8 cellular contexts compared by ENCODE assay signal in the genomic region with DNA sequence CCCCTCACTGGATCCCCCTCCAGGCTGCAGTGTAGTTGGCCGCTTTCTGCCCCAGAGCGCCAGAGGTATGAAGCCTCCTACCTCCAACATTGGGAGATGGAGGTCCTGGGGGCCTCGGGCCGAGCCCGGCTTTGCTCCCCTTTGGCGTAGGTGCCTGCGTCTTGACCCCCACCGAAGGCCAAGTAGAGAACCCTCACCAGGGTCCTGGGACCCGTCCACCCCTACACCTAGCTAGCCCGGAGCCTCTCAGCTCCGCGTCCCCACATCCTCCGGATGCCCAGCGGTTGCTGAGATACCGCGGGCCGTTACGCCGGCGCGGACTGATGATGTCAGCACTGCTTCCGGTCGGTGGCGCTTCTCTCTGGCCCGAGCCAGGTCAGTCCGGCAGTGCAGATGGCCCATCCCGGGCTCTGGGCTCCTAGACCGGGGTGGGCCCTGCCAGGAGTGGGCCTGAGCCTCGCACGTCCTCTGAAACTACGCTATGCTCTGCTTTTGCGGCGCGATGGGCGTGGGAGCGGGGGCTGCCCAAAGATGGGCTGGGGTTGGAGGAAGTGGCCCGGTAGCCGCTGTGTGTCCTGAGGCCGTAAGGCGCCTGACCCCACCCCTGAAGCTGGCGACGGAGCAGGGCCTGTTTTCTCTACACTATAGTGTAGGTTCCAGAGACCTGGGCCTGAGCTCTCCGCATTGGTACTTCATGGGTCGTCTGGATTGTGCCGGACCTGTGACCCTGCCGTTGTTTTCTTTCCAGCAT. TPM values are rescaled to one million over a fixed set of nuclear protein-coding genes. Genes with fewer than 3 reads are reported as not detected.
DNase-seq lines count a peak whose midpoint lies in the region; ATAC-seq and TF ChIP-seq lines count a peak whose summit lies in the region.

A gene (minus strand): TSS at position 297 of the 751 bp plus-strand sequence. CDS start 1,871 bp downstream, outside the sequence.
A gene with protein sequence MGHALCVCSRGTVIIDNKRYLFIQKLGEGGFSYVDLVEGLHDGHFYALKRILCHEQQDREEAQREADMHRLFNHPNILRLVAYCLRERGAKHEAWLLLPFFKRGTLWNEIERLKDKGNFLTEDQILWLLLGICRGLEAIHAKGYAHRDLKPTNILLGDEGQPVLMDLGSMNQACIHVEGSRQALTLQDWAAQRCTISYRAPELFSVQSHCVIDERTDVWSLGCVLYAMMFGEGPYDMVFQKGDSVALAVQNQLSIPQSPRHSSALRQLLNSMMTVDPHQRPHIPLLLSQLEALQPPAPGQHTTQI (plus strand): TSS at position 332 of the 751 bp plus-strand sequence. CDS start 521 bp downstream, outside the sequence.

- peak within 1 kb of the TSS; percentile 81 for H3K27ac ChIP-seq in neural cell (ENCODE audit: low read length)

- peak within 1 kb of the TSS; percentile 96 for H3K27ac Mint-ChIP-seq in stimulated activated naive CD8-positive, alpha-beta T cell treated with anti-CD3 and anti-CD28 coated beads, Interleukin-15, Interleukin-2, amounts not matched to agents 100 ng/mL and 50 ng/mL, for 24 hours

- H3K36me3 Mint-ChIP-seq in stimulated activated naive CD8-positive, alpha-beta T cell treated with anti-CD3 and anti-CD28 coated beads, Interleukin-15, Interleukin-2, amounts not matched to agents 100 ng/mL and 50 ng/mL, for 24 hours (ENCODE audit: low read depth): peaks cover 29% of the 10 kb centered on the region

- no peaks in the 10 kb centered on the region for H3K9me3 Mint-ChIP-seq in stimulated activated naive CD8-positive, alpha-beta T cell treated with anti-CD3 and anti-CD28 coated beads, Interleukin-15, Interleukin-2, amounts not matched to agents 100 ng/mL and 50 ng/mL, for 24 hours

- H3K4me1 Mint-ChIP-seq in stimulated activated naive CD8-positive, alpha-beta T cell treated with anti-CD3 and anti-CD28 coated beads, Interleukin-15, Interleukin-2, amounts not matched to agents 100 ng/mL and 50 ng/mL, for 24 hours (ENCODE audit: low read depth): peaks cover 61% of the 10 kb centered on the region

- H2AFZ ChIP-seq in neural cell (ENCODE audit: low read depth, low read length): peak within 1 kb of the TSS; percentile 81

- peak; percentile 69 for TF ChIP-seq EP300 in neural cell (conservative IDR thresholded peaks at IDR 0.05; ENCODE audit: poor library complexity, severe bottlenecking)

- H3K36me3 ChIP-seq in neural cell (ENCODE audit: insufficient read depth, low read length): peaks cover 8% of the 10 kb centered on the region

- H3F3A ChIP-seq in neural cell (ENCODE audit: insufficient read depth, low read length, poor library complexity, severe bottlenecking): no peaks in the 10 kb centered on the region

- H3K79me2 ChIP-seq in neural cell (replicated peaks; ENCODE audit: insufficient read depth, low read length): peaks cover 12% of the 10 kb centered on the region

- H3K4me3 Mint-ChIP-seq in stimulated activated naive CD8-positive, alpha-beta T cell treated with anti-CD3 and anti-CD28 coated beads, Interleukin-15, Interleukin-2, amounts not matched to agents 100 ng/mL and 50 ng/mL, for 24 hours: peak within 1 kb of the TSS; percentile 92

- peak; percentile 77 for ATAC-seq in GM21723 (IDR thresholded peaks at IDR 0.05; ENCODE audit: unreplicated experiment)

- no peaks in the 10 kb centered on the region for H3K27me3 ChIP-seq in neural cell (ENCODE audit: insufficient read depth, low read depth, low read length)

- H3K4me2 ChIP-seq in neural cell (ENCODE audit: low read length): peak within 1 kb of the TSS; percentile 99

- H3K9me2 ChIP-seq in neural cell (ENCODE audit: insufficient read depth, low read length): no peaks in the 10 kb centered on the region

- peak; percentile 95 for DNase-seq in Daoy (ENCODE audit: low read depth)
- DNase-seq in Jurkat, Clone E6-1 (ENCODE audit: low read depth, low spot score): peak; percentile 86
- DNase-seq in RPMI7951 (ENCODE audit: low read depth): peak; percentile 93
- DNase-seq in activated effector memory CD4-positive, alpha-beta T cell treated with anti-CD3 and anti-CD28 coated beads, Interleukin-2, amount 50 U/mL, for 16 hours: peak; percentile 97
- DNase-seq in fibroblast of the conjunctiva (ENCODE audit: low read depth): peak; percentile 82

- H3K4me3 ChIP-seq in Jurkat, Clone E6-1 (ENCODE audit: low read length): peak within 1 kb of the TSS; percentile 89
- peak within 1 kb of the TSS; percentile 85 for H3K4me3 ChIP-seq in neural cell (ENCODE audit: low read length)

- peak within 1 kb of the TSS; percentile 97 for H3K9ac ChIP-seq in neural cell (ENCODE audit: low read length)

- no peaks in the 10 kb centered on the region for H3K9me3 ChIP-seq in neural cell (ENCODE audit: low read length)

- TF ChIP-seq RAD21 in neural cell (conservative IDR thresholded peaks at IDR 0.05): no peak

- no peaks in the 10 kb centered on the region for H3K27me3 Mint-ChIP-seq in stimulated activated naive CD8-positive, alpha-beta T cell treated with anti-CD3 and anti-CD28 coated beads, Interleukin-15, Interleukin-2, amounts not matched to agents 100 ng/mL and 50 ng/mL, for 24 hours

- no peak for TF ChIP-seq CTCF in neural cell (IDR thresholded peaks at IDR 0.05; ENCODE audit: poor library complexity, severe bottlenecking)

- H4K20me1 ChIP-seq in neural cell (ENCODE audit: insufficient read depth): no peaks in the 10 kb centered on the region

TF ChIP-seq in neural cell, 6 proteins besides CTCF, POLR2A, EP300 and RAD21:
- TF ChIP-seq SMC3 (conservative IDR thresholded peaks at IDR 0.05; ENCODE audit: poor library complexity) (peak; percentile 56), POLR2AphosphoS5 (IDR thresholded peaks at IDR 0.05) (peak; percentile 90), EZH2 (IDR thresholded peaks at IDR 0.05; ENCODE audit: borderline replicate concordance, insufficient read depth, low read length, poor library complexity, severe bottlenecking) (no peak), MXI1 (conservative IDR thresholded peaks at IDR 0.05; ENCODE audit: poor library complexity, severe bottlenecking) (peak; percentile 87), TAF1 (IDR thresholded peaks at IDR 0.05; ENCODE audit: low read depth) (peak; percentile 64)
- TF ChIP-seq, protein P1, sequence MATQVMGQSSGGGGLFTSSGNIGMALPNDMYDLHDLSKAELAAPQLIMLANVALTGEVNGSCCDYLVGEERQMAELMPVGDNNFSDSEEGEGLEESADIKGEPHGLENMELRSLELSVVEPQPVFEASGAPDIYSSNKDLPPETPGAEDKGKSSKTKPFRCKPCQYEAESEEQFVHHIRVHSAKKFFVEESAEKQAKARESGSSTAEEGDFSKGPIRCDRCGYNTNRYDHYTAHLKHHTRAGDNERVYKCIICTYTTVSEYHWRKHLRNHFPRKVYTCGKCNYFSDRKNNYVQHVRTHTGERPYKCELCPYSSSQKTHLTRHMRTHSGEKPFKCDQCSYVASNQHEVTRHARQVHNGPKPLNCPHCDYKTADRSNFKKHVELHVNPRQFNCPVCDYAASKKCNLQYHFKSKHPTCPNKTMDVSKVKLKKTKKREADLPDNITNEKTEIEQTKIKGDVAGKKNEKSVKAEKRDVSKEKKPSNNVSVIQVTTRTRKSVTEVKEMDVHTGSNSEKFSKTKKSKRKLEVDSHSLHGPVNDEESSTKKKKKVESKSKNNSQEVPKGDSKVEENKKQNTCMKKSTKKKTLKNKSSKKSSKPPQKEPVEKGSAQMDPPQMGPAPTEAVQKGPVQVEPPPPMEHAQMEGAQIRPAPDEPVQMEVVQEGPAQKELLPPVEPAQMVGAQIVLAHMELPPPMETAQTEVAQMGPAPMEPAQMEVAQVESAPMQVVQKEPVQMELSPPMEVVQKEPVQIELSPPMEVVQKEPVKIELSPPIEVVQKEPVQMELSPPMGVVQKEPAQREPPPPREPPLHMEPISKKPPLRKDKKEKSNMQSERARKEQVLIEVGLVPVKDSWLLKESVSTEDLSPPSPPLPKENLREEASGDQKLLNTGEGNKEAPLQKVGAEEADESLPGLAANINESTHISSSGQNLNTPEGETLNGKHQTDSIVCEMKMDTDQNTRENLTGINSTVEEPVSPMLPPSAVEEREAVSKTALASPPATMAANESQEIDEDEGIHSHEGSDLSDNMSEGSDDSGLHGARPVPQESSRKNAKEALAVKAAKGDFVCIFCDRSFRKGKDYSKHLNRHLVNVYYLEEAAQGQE (IDR thresholded peaks at IDR 0.05; ENCODE audit: borderline replicate concordance): no peak
TF ChIP-seq in neural cell: peak in this region for 4.

RNA-seq across cellular contexts. Expression of the first gene that starts in this region (rescaled TPM):
- 2.7 and 3.2 TPM in 2 replicates for total RNA-seq in Daoy (2014; rRNA removed; shearing (Covaris generic))
- polyA plus RNA-seq in Jurkat, Clone E6-1 (2012; ENCODE audit: insufficient read depth, insufficient read length): 2.6 TPM
- total RNA-seq in RPMI7951 (2014; rRNA removed; shearing (Covaris generic)): 30.0 and 35.0 TPM in 2 replicates
- polyA plus RNA-seq in neural cell: 8.0 and 12.9 TPM in 2 replicates
- polyA minus RNA-seq in neural cell: 5.1 and 5.8 TPM in 2 replicates

RNA-seq across cellular contexts. Expression of the second gene that starts in this region (rescaled TPM):
- total RNA-seq in Daoy (2014; rRNA removed; shearing (Covaris generic)): 5.4 and 8.9 TPM in 2 replicates
- 46.0 TPM for polyA plus RNA-seq in Jurkat, Clone E6-1 (2012; ENCODE audit: insufficient read depth, insufficient read length)
- total RNA-seq in RPMI7951 (2014; rRNA removed; shearing (Covaris generic)): 24.0 and 28.5 TPM in 2 replicates
- polyA plus RNA-seq in neural cell: 64.9 and 96.5 TPM in 2 replicates
- 20.7 and 20.8 TPM in 2 replicates for polyA minus RNA-seq in neural cell

Comparison
In these comparisons a context has a peak if more than half of its experiments do, and no peak if none do; other contexts are left out.
1. Peak in every context shown above with its lines: DNase-seq, ATAC-seq, H3K4me3 ChIP-seq and H3K27ac ChIP-seq.